ENCODE assay signal across 9 cellular contexts in genomic region chr20:1376007-1376406, GRCh38. TPM values are rescaled to one million over a fixed set of nuclear protein-coding genes. Genes with fewer than 3 reads are reported as not detected.
DNase-seq lines count a peak whose midpoint lies in the region; ATAC-seq and TF ChIP-seq lines count a peak whose summit lies in the region.
"Had no signal": no experiment of that assay in that cellular context is flagged by ENCODE, and none has a peak within 500 bp of the region (broad histone marks: within the 10 kb centered on the region; RNA-seq: fewer than 3 reads in every experiment).

No MANE protein-coding gene starts in this region.

- H3K4me3 ChIP-seq in endodermal cell (ENCODE audit: low read length) (no peak overlapping the region), neutrophil (ENCODE audit: low read depth in 1 of 2, low read length in 1 of 2) (peak overlapping the region; percentile 39 to 42)

- no peak overlapping the region for H3K27ac ChIP-seq in endodermal cell (ENCODE audit: low read depth, low read length)
- peak overlapping the region; percentile 88 for H3K27ac ChIP-seq in neutrophil

- DNase-seq in NOMO-1 treated with dmso at 0.1 percent for 144 hours (lab: John Stamatoyannopoulos, UW; ENCODE audit: unreplicated experiment): peak; percentile 6
- peak; percentile 22 for DNase-seq in endodermal cell
- DNase-seq: NCI-H1436 had no signal

- 93% methylated on average over 1 of the region's 1 CpG; no CpG with 5 or more reads in 1 of the 2 experiments for WGBS in endodermal cell (ENCODE audit: insufficient coverage in 1 of 2, insufficient read length in 1 of 2), 2 experiments

- no peaks in the 10 kb centered on the region for H3K9me3 Mint-ChIP-seq in endodermal cell

- H3K27me3 ChIP-seq in endodermal cell (ENCODE audit: control insufficient read depth, insufficient read depth, low read length, poor library complexity, severe bottlenecking): no peaks in the 10 kb centered on the region
- H3K27me3 ChIP-seq in neutrophil: no peaks in the 10 kb centered on the region

- H3K27me3 Mint-ChIP-seq in endodermal cell (ENCODE audit: insufficient read depth): no peaks in the 10 kb centered on the region

- TF ChIP-seq CTCF in endodermal cell (conservative IDR thresholded peaks at IDR 0.05) (no peak), neutrophil (IDR thresholded peaks at IDR 0.05) (no peak)

- no peak overlapping the region for H3K4me3 Mint-ChIP-seq in endodermal cell

- H3K9ac ChIP-seq in endodermal cell (ENCODE audit: extremely low read depth, low read length, poor library complexity, severe bottlenecking): no peak overlapping the region

- H3K4me1 ChIP-seq in endodermal cell (ENCODE audit: control insufficient read depth, insufficient read depth, low read length) (peaks cover 6% of the 10 kb centered on the region), neutrophil (ENCODE audit: control insufficient read depth in 1 of 2, insufficient read depth in 1 of 2, low read depth in 1 of 2, low read length in 1 of 2) (peaks cover 92 to 93% of the 10 kb centered on the region in 2 experiments)

- H3K36me3 ChIP-seq in endodermal cell (ENCODE audit: control insufficient read depth, insufficient read depth, low read length) (peaks cover 36% of the 10 kb centered on the region), neutrophil (peaks cover 35% of the 10 kb centered on the region)

- H3K4me1 Mint-ChIP-seq in endodermal cell: peaks cover 17% of the 10 kb centered on the region

- peaks cover 28% of the 10 kb centered on the region for H3K36me3 Mint-ChIP-seq in endodermal cell (ENCODE audit: low read depth)

- H3K9me3 ChIP-seq in endodermal cell (ENCODE audit: control insufficient read depth, low read length): no peaks in the 10 kb centered on the region
- no peaks in the 10 kb centered on the region for H3K9me3 ChIP-seq in neutrophil

- peak; percentile 28 for ATAC-seq in GM18511 (IDR thresholded peaks at IDR 0.05; ENCODE audit: unreplicated experiment)
- ATAC-seq in HG02759 (IDR thresholded peaks at IDR 0.05; ENCODE audit: unreplicated experiment): no peak
- ATAC-seq in HG03432 (IDR thresholded peaks at IDR 0.05; ENCODE audit: unreplicated experiment): no peak
- ATAC-seq in GM19351 (IDR thresholded peaks at IDR 0.05; ENCODE audit: unreplicated experiment): no peak
- ATAC-seq in HG02623 (IDR thresholded peaks at IDR 0.05; ENCODE audit: unreplicated experiment): no peak

- no peak overlapping the region for H3K27ac Mint-ChIP-seq in endodermal cell

RNA-seq across cellular contexts. Expression of gene FKBP1A, which starts 16.8 kb away (rescaled TPM):
- total RNA-seq in endodermal cell: 100 to 1,000 TPM; 181 to 185 TPM
- polyA plus RNA-seq in endodermal cell (2013, experiment 1 of 2): 175 TPM
- 171 TPM for polyA plus RNA-seq in endodermal cell (2013, experiment 2 of 2)

RNA-seq across cellular contexts. Expression of gene SDCBP2, which starts 47.1 kb away (rescaled TPM):
- total RNA-seq in endodermal cell: 1 to 10 TPM; 1.5 to 5.1 TPM
- polyA plus RNA-seq in endodermal cell (2013, experiment 1 of 2): 2.6 TPM
- polyA plus RNA-seq in endodermal cell (2013, experiment 2 of 2): 3.0 TPM
